11 cellular contexts compared by ENCODE assay signal in the genomic region with DNA sequence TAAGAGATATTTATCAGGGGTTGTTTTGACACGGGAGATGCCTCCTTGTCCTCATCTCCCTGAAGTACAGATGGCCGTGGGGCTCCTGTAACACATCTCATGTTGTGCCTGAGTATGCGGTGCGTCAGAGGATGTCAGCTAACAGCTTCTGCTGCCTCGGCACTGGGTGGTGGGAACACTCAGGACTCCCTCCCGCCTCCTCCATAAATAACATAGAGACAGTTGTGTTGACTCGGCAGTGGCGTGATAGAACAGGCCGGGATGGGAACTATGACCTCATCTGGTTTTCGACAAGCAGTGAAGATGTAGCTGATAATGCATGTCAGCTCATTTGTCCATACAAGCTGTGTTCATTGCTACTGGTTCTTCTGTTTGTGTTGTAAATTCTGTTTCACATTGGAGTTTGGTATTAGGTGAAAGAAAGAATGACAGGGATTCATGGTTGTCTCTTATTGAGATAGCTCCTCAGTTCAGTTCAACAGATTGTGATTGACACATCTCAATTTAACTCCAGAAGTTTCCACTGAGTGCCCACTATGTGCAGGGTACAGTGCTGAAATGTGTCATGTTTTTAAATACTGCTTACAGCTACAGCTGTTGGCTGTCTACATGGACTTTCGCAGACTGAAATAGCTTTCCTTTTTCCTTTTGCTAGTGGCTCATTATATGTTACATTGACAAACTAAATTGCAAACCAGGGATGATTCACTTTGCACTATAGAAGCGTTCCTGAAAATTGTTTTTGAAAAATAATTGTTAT.
DNase-seq lines count a peak whose midpoint lies in the region; ATAC-seq and TF ChIP-seq lines count a peak whose summit lies in the region.
"Had no signal": no experiment of that assay in that cellular context is flagged by ENCODE, and none has a peak within 500 bp of the region (broad histone marks: within the 10 kb centered on the region; RNA-seq: fewer than 3 reads in every experiment).

No MANE protein-coding gene starts in this region.

- no peaks in the 10 kb centered on the region for H3K9me3 Mint-ChIP-seq in nephron progenitor cell

- ATAC-seq in GM19452 (IDR thresholded peaks at IDR 0.05; ENCODE audit: unreplicated experiment): no peak
- ATAC-seq in GM19328 (IDR thresholded peaks at IDR 0.05; ENCODE audit: unreplicated experiment): no peak

- H3K4me1 Mint-ChIP-seq in nephron progenitor cell: peaks cover 32% of the 10 kb centered on the region

- H3K4me3 Mint-ChIP-seq in nephron progenitor cell: no peak overlapping the region

- POLR2A ChIA-PET in HEK293T (lab: Yijun Ruan, JAX): interaction anchor here (1.2 kb wide), 1 partner anchor 26 kb away, joined by 3 read pairs; no protein-coding TSS in a partner anchor

- H3K27me3 Mint-ChIP-seq in nephron progenitor cell (ENCODE audit: low read depth, poor library complexity): peaks cover 4% of the 10 kb centered on the region

- CTCF ChIA-PET in HEK293T (lab: Yijun Ruan, JAX): interaction anchor here (0.6 to 1.2 kb wide), 5 partner anchors 15 to 361 kb away, joined by 3 to 5 read pairs (median 4); no protein-coding TSS in a partner anchor

- DNase-seq in HEK293T (ENCODE audit: extremely low spot score) (peak; percentile 67), NCI-H345 treated with DMSO at 0.1 percent for 48 hours (lab: John Stamatoyannopoulos, UW; ENCODE audit: unreplicated experiment) (peak; percentile 77), dermis blood vessel endothelial cell (peak; percentile 7), nephron progenitor cell (peak; percentile 34), SIG-M5 (lab: John Stamatoyannopoulos, UW) (no peak)
- no peak for DNase-seq in activated CD4-positive, alpha-beta T cell treated with anti-CD3 and anti-CD28 coated beads, Interleukin-2, amount 50 U/mL, for 4 hours
- DNase-seq: DND-41, GOT3 had no signal

- H3K36me3 Mint-ChIP-seq in nephron progenitor cell (ENCODE audit: low read depth): peaks cover 7% of the 10 kb centered on the region

- no peak for TF ChIP-seq CTCF in nephron progenitor cell (IDR thresholded peaks at IDR 0.05)

- H3K27ac Mint-ChIP-seq in nephron progenitor cell: peak overlapping the region; percentile 26
- H3K27ac Mint-ChIP-seq: progenitor cell of endocrine pancreas had no signal

TF ChIP-seq in HEK293T, 16 proteins besides CTCF, POLR2A, EP300 and RAD21:
- no peak for TF ChIP-seq NFRKB (IDR thresholded peaks at IDR 0.05)
- TF ChIP-seq, protein P1, sequence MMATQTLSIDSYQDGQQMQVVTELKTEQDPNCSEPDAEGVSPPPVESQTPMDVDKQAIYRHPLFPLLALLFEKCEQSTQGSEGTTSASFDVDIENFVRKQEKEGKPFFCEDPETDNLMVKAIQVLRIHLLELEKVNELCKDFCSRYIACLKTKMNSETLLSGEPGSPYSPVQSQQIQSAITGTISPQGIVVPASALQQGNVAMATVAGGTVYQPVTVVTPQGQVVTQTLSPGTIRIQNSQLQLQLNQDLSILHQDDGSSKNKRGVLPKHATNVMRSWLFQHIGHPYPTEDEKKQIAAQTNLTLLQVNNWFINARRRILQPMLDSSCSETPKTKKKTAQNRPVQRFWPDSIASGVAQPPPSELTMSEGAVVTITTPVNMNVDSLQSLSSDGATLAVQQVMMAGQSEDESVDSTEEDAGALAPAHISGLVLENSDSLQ (IDR thresholded peaks at IDR 0.05): peak; percentile 91
TF ChIP-seq in HEK293T: peak in this region for 1.

Comparison
In these comparisons a context has a peak if more than half of its experiments do, and no peak if none do; other contexts are left out.
1. DNase-seq: peak in HEK293T (single experiment), NCI-H345 treated with DMSO at 0.1 percent for 48 hours (single experiment), dermis blood vessel endothelial cell (single experiment) and nephron progenitor cell (single experiment); none in SIG-M5 (single experiment) and activated CD4-positive, alpha-beta T cell treated with anti-CD3 and anti-CD28 coated beads, Interleukin-2, amount 50 U/mL, for 4 hours (0 of 2).